In the genomic region with DNA sequence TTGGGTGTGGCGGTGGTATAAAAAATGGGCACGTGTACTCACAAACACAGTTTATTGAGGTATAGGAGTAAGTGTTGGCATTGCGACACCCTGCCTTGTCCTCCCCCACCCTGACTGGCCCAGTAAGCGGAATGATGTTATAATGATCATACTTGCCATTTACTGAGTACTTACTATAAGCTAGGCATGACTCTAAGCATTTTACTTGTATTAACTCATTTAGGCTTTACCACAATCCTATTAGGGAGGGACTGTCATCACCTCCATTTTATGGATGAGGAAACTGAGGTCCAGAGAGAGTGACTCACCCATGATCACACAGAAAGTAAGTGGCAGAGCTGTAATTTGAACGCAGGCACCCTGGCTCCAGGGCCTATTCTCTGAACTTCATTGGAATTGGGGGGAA, we compare ENCODE assay signal across 1 cellular context.
TF ChIP-seq lines count a peak whose summit lies in the region.

No MANE protein-coding gene starts in this region.

TF ChIP-seq in IMR-90, 13 proteins besides CTCF, POLR2A, EP300 and RAD21 (continued from another document):
- TF ChIP-seq, protein P1, sequence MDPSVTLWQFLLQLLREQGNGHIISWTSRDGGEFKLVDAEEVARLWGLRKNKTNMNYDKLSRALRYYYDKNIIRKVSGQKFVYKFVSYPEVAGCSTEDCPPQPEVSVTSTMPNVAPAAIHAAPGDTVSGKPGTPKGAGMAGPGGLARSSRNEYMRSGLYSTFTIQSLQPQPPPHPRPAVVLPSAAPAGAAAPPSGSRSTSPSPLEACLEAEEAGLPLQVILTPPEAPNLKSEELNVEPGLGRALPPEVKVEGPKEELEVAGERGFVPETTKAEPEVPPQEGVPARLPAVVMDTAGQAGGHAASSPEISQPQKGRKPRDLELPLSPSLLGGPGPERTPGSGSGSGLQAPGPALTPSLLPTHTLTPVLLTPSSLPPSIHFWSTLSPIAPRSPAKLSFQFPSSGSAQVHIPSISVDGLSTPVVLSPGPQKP (IDR thresholded peaks at IDR 0.05; ENCODE audit: borderline replicate concordance, low read depth, low read length), result no peak
